In the genomic region with DNA sequence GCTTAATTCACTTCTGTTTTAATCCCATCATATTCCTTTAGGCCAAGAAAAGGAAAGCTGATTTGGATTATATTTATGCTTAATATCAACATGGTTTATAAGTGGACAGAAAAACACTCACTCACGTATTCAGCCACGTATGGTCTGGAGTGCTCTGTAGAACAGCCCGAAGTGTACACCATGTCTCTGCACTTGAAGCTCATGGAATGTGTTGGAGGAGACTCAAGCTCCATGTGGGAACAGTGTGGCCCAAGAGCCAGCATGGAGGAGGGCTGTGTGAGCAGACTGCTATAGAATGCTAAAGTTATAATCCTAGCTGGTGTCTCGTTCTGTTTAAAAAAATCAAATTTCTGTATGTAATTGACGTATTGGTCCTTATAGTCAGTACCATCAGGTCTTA, we compare ENCODE assay signal across 17 cellular contexts. TPM values are rescaled to one million over a fixed set of nuclear protein-coding genes. Genes with fewer than 3 reads are reported as not detected.
DNase-seq lines count a peak whose midpoint lies in the region; ATAC-seq and TF ChIP-seq lines count a peak whose summit lies in the region.
"Had no signal": no experiment of that assay in that cellular context is flagged by ENCODE, and none has a peak within 500 bp of the region (broad histone marks: within the 10 kb centered on the region; RNA-seq: fewer than 3 reads in every experiment).

No MANE protein-coding gene starts in this region.

- H3K9me3 Mint-ChIP-seq in activated naive CD8-positive, alpha-beta T cell treated with anti-CD3 and anti-CD28 coated beads, Interleukin-2, amount 10 ng/mL, durations not matched to agents 7 days and 5 days = no peaks in the 10 kb centered on the region
- H3K9me3 Mint-ChIP-seq in activated naive CD8-positive, alpha-beta T cell treated with anti-CD3 and anti-CD28 coated beads, Interleukin-2, amount 50 U/mL, for 24 hours = no peaks in the 10 kb centered on the region
- H3K9me3 Mint-ChIP-seq: CD4-positive, alpha-beta T cell had no signal

- H3K4me2 ChIP-seq in PC-3 (ENCODE audit: low read length) (no peak overlapping the region), trophoblast cell (ENCODE audit: low read length) (no peak overlapping the region)

- no peak overlapping the region for H3K14ac ChIP-seq in trophoblast cell (ENCODE audit: low read length)

- H3K79me2 ChIP-seq in PC-3 (ENCODE audit: low read length) (no peaks in the 10 kb centered on the region), trophoblast cell (ENCODE audit: control insufficient read depth, insufficient read depth, low read length, poor library complexity) (no peaks in the 10 kb centered on the region)

- no peak overlapping the region for H2BK120ac ChIP-seq in trophoblast cell (ENCODE audit: insufficient read depth, low read length, poor library complexity)

- H3K4me3 ChIP-seq in PC-3 (ENCODE audit: low read length) (no peak overlapping the region), trophoblast cell (ENCODE audit: low read depth, low read length) (no peak overlapping the region)

- peaks cover 69% of the 10 kb centered on the region for H3K36me3 Mint-ChIP-seq in activated naive CD8-positive, alpha-beta T cell treated with anti-CD3 and anti-CD28 coated beads, Interleukin-2, amount 10 ng/mL, durations not matched to agents 7 days and 5 days
- H3K36me3 Mint-ChIP-seq in activated naive CD8-positive, alpha-beta T cell treated with anti-CD3 and anti-CD28 coated beads, Interleukin-2, amount 50 U/mL, for 24 hours (ENCODE audit: low read depth) = peaks cover 38% of the 10 kb centered on the region

- H3K27me3 Mint-ChIP-seq in activated naive CD8-positive, alpha-beta T cell treated with anti-CD3 and anti-CD28 coated beads, Interleukin-2, amount 10 ng/mL, durations not matched to agents 7 days and 5 days = no peaks in the 10 kb centered on the region
- H3K27me3 Mint-ChIP-seq in activated naive CD8-positive, alpha-beta T cell treated with anti-CD3 and anti-CD28 coated beads, Interleukin-2, amount 50 U/mL, for 24 hours = peaks cover 1% of the 10 kb centered on the region
- H3K27me3 Mint-ChIP-seq: CD4-positive, alpha-beta T cell had no signal

- no peak overlapping the region for H2AK5ac ChIP-seq in trophoblast cell (ENCODE audit: low read length)

- H2BK5ac ChIP-seq in trophoblast cell (ENCODE audit: low read depth, low read length, poor library complexity) = no peak overlapping the region

- H3K27ac Mint-ChIP-seq in activated naive CD8-positive, alpha-beta T cell treated with anti-CD3 and anti-CD28 coated beads, Interleukin-2, amount 10 ng/mL, durations not matched to agents 7 days and 5 days = peak overlapping the region; percentile 37
- no peak overlapping the region for H3K27ac Mint-ChIP-seq in activated naive CD8-positive, alpha-beta T cell treated with anti-CD3 and anti-CD28 coated beads, Interleukin-2, amount 50 U/mL, for 24 hours
- H3K27ac Mint-ChIP-seq: B cell; CD4-positive, alpha-beta T cell had no signal

- H3K36me3 ChIP-seq in PC-3 (ENCODE audit: low read depth, low read length) = peaks cover 60% of the 10 kb centered on the region
- H3K36me3 ChIP-seq in trophoblast cell (ENCODE audit: control insufficient read depth in 1 of 2, insufficient read depth in 2 of 2, low read length in 2 of 2) = no peaks in the 10 kb centered on the region

- no peak overlapping the region for H3K18ac ChIP-seq in trophoblast cell (ENCODE audit: low read length)

- H3K4me3 Mint-ChIP-seq in activated naive CD8-positive, alpha-beta T cell treated with anti-CD3 and anti-CD28 coated beads, Interleukin-2, amount 10 ng/mL, durations not matched to agents 7 days and 5 days = no peak overlapping the region
- H3K4me3 Mint-ChIP-seq in activated naive CD8-positive, alpha-beta T cell treated with anti-CD3 and anti-CD28 coated beads, Interleukin-2, amount 50 U/mL, for 24 hours = no peak overlapping the region
- H3K4me3 Mint-ChIP-seq: B cell; CD4-positive, alpha-beta T cell had no signal

- intact Hi-C loops in PC-3 (cut with micrococcal nuclease) (no loop called here), left ventricle myocardium superior (cut with micrococcal nuclease) (no loop called here)

- no CpG with 5 or more reads among the region's 5 CpGs for WGBS in trophoblast cell (ENCODE audit: extremely low coverage, insufficient coverage, insufficient read length)

- CTCF ChIA-PET in PC-3 (lab: Charles Lee) = no interaction called here

- H2BK12ac ChIP-seq in trophoblast cell (ENCODE audit: low read length) = no peak overlapping the region

- H3K9me3 ChIP-seq in PC-3 (ENCODE audit: low read length) (no peaks in the 10 kb centered on the region), trophoblast cell (ENCODE audit: insufficient read depth, low read depth, low read length) (no peaks in the 10 kb centered on the region)

- H3K23ac ChIP-seq in trophoblast cell (ENCODE audit: low read length) = no peak overlapping the region

- no peak overlapping the region for H4K91ac ChIP-seq in trophoblast cell (ENCODE audit: low read depth, low read length)

- peaks cover 5% of the 10 kb centered on the region for H3K4me1 Mint-ChIP-seq in activated naive CD8-positive, alpha-beta T cell treated with anti-CD3 and anti-CD28 coated beads, Interleukin-2, amount 10 ng/mL, durations not matched to agents 7 days and 5 days
- H3K4me1 Mint-ChIP-seq in activated naive CD8-positive, alpha-beta T cell treated with anti-CD3 and anti-CD28 coated beads, Interleukin-2, amount 50 U/mL, for 24 hours = no peaks in the 10 kb centered on the region
- H3K4me1 Mint-ChIP-seq: B cell had no signal

- no peak overlapping the region for H4K8ac ChIP-seq in trophoblast cell (ENCODE audit: low read depth, low read length)

- no peak overlapping the region for H3K4ac ChIP-seq in trophoblast cell (ENCODE audit: low read depth, low read length)

- BruUV-seq in PC-3 (replicated peaks; lab: Mats Ljungman, UMichigan) = no TSS peak

- H4K12ac ChIP-seq in trophoblast cell (ENCODE audit: low read depth, low read length) = no peak overlapping the region

- POLR2A ChIA-PET in activated naive CD8-positive, alpha-beta T cell treated with anti-CD3 and anti-CD28 coated beads, Interleukin-2, amount 10 ng/mL, durations not matched to agents 7 days and 5 days (lab: Charles Lee) = no interaction called here
- POLR2A ChIA-PET in PC-3 (lab: Charles Lee; ENCODE audit: unreplicated experiment) = no interaction called here

- H2AFZ ChIP-seq in PC-3 (ENCODE audit: low read length) (no peak overlapping the region), trophoblast cell (ENCODE audit: insufficient read depth, low read length, poor library complexity) (no peak overlapping the region)

- no peak for ATAC-seq in activated naive CD8-positive, alpha-beta T cell treated with anti-CD3 and anti-CD28 coated beads, Interleukin-2, amount 10 ng/mL, durations not matched to agents 7 days and 5 days (ENCODE audit: low read depth)
- no peak for ATAC-seq in activated naive CD8-positive, alpha-beta T cell treated with anti-CD3 and anti-CD28 coated beads, Interleukin-2, amount 50 U/mL, for 24 hours
- ATAC-seq in PC-3 (no peak), left ventricle myocardium superior (peak; percentile 100), HG02885 (IDR thresholded peaks at IDR 0.05; ENCODE audit: poor library complexity, unreplicated experiment) (no peak)
- ATAC-seq: HCT116 had no signal

- no peaks in the 10 kb centered on the region for H3K27me3 ChIP-seq in PC-3 (ENCODE audit: low read length)
- H3K27me3 ChIP-seq in trophoblast cell (ENCODE audit: insufficient read depth, low read length) = no peaks in the 10 kb centered on the region

- no peaks in the 10 kb centered on the region for H3K79me1 ChIP-seq in trophoblast cell (ENCODE audit: low read length)

- no peaks in the 10 kb centered on the region for H3F3A ChIP-seq in PC-3 (ENCODE audit: low read length, unreplicated experiment)

- DNase-seq in activated naive CD8-positive, alpha-beta T cell treated with anti-CD3 and anti-CD28 coated beads, Interleukin-2, amount 10 ng/mL, durations not matched to agents 7 days and 5 days = no peak
- DNase-seq in activated naive CD8-positive, alpha-beta T cell treated with anti-CD3 and anti-CD28 coated beads, Interleukin-2, amount 50 U/mL, for 24 hours = no peak
- DNase-seq in PC-3 (no peak), left ventricle myocardium superior (peak; percentile 39), trophoblast cell (no peak)
- DNase-seq in activated CD8-positive, alpha-beta memory T cell treated with anti-CD3 and anti-CD28 coated beads, Interleukin-2, amount 50 U/mL, for 48 hours = no peak
- no peak for DNase-seq in activated CD4-positive, alpha-beta T cell treated with anti-CD3 and anti-CD28 coated beads for 4 hours
- DNase-seq: C1 segment of cervical spinal cord; Calu3; CD4-positive, alpha-beta T cell; DMS 273 treated with DMSO at 0.1 percent for 48 hours; DMS79 treated with DMSO at 0.1 percent for 48 hours; EL had no signal

- H3K9me2 ChIP-seq in PC-3 (replicated peaks; ENCODE audit: low read length) = no peaks in the 10 kb centered on the region

- H3K9ac ChIP-seq in PC-3 (ENCODE audit: low read length) = no peak overlapping the region
- peak overlapping the region; percentile 24 for H3K9ac ChIP-seq in trophoblast cell (ENCODE audit: low read length)

- no peak for TF ChIP-seq CTCF in PC-3 (conservative IDR thresholded peaks at IDR 0.05; ENCODE audit: low read depth, low read length)

- peak overlapping the region; percentile 58 for H3K27ac ChIP-seq in PC-3 (ENCODE audit: low read length)
- no peak overlapping the region for H3K27ac ChIP-seq in trophoblast cell (ENCODE audit: low read depth, low read length)
- H3K27ac ChIP-seq: HL-60 had no signal

- H3K4me1 ChIP-seq in PC-3 (ENCODE audit: insufficient read depth, low read length) (peaks cover 12% of the 10 kb centered on the region), trophoblast cell (ENCODE audit: control insufficient read depth in 1 of 2, insufficient read depth in 2 of 2, low read length in 2 of 2) (no peaks in the 10 kb centered on the region)

- no peaks in the 10 kb centered on the region for H4K20me1 ChIP-seq in PC-3 (ENCODE audit: low read length)

RNA-seq across cellular contexts. Expression of a gene that starts 32.9 kb away (rescaled TPM):
- 10 to 100 TPM; 67.7 to 68.4 TPM for total RNA-seq in activated naive CD8-positive, alpha-beta T cell treated with anti-CD3 and anti-CD28 coated beads, Interleukin-2, amount 10 ng/mL, durations not matched to agents 7 days and 5 days
- 46.4 and 54.6 TPM in 2 replicates for total RNA-seq in PC-3 (2014; rRNA removed)
- 3.1 TPM for total RNA-seq in left ventricle myocardium superior
- 4.2 and 4.7 TPM in 2 replicates for polyA plus RNA-seq in trophoblast cell (2013)

RNA-seq across cellular contexts. Expression of a gene that starts 50.0 kb away (rescaled TPM):
- total RNA-seq in activated naive CD8-positive, alpha-beta T cell treated with anti-CD3 and anti-CD28 coated beads, Interleukin-2, amount 10 ng/mL, durations not matched to agents 7 days and 5 days = 10 to 100 TPM; 82.7 to 86.6 TPM
- total RNA-seq in PC-3 (2014; rRNA removed) = 22.4 and 26.7 TPM in 2 replicates
- 23.5 TPM for total RNA-seq in left ventricle myocardium superior
- 8.8 and 9.2 TPM in 2 replicates for polyA plus RNA-seq in trophoblast cell (2013)

Comparison
In these comparisons a context has a peak if more than half of its experiments do, and no peak if none do; other contexts are left out.
1. RNA of a gene that starts 32.9 kb away (total RNA-seq): 67.7 to 68.4 TPM in activated naive CD8-positive, alpha-beta T cell treated with anti-CD3 and anti-CD28 coated beads, Interleukin-2, amount 10 ng/mL, durations not matched to agents 7 days and 5 days and 46.4 to 54.6 TPM in PC-3; 3.1 TPM in left ventricle myocardium superior (single experiment); every median in the first group is over 10 times any median in the second.